ENCODE assay signal across 8 cellular contexts in genomic region chr1:42931108-42931539, GRCh38. TPM values are rescaled to one million over a fixed set of nuclear protein-coding genes. Genes with fewer than 3 reads are reported as not detected.
DNase-seq lines count a peak whose midpoint lies in the region; ATAC-seq, FAIRE-seq and TF ChIP-seq lines count a peak whose summit lies in the region.

No MANE protein-coding gene starts in this region.

- H4K20me1 ChIP-seq in DND-41 (ENCODE audit: insufficient read depth, low read length) (peaks cover 81% of the 10 kb centered on the region), SU-DHL-6 (ENCODE audit: low read depth, low read length) (no peaks in the 10 kb centered on the region), GM12878 (ENCODE audit: control insufficient read depth, insufficient read depth) (no peaks in the 10 kb centered on the region), keratinocyte (ENCODE audit: control insufficient read depth, extremely low read depth, insufficient read depth, low read length) (peaks cover 36% of the 10 kb centered on the region)

- POLR2A ChIA-PET in GM12878 (lab: Charles Lee), result no interaction called here

- H3K4me3 Mint-ChIP-seq in stimulated activated naive CD8-positive, alpha-beta T cell treated with anti-CD3 and anti-CD28 coated beads, Interleukin-15, Interleukin-2, amounts not matched to agents 100 ng/mL and 50 ng/mL, for 24 hours, result peak overlapping the region; percentile 73

- RAD21 ChIA-PET in GM12878 (lab: Charles Lee; ENCODE audit: unreplicated experiment), result interaction anchor here (1.2 to 1.7 kb wide), 3 partner anchors 10 to 143 kb away, joined by 6 to 8 read pairs (median 8); no protein-coding TSS in a partner anchor

- dilution Hi-C loops in keratinocyte (cut with MboI; ENCODE audit: extremely low pct_ligation_motif_present, low sequenced_read_pairs), result no loop called here

- FAIRE-seq in GM12878 (lab: Jason Lieb, UNC), result peak; percentile 66
- FAIRE-seq in keratinocyte (lab: Jason Lieb, UNC), result no peak

- ATAC-seq in DND-41 (ENCODE audit: insufficient read depth, low read depth) (peak; percentile 63), GM12878 (peak; percentile 61), GM21786 (IDR thresholded peaks at IDR 0.05; ENCODE audit: unreplicated experiment) (no peak), GM18505 (IDR thresholded peaks at IDR 0.05; ENCODE audit: unreplicated experiment) (no peak)

- H3K4me3 ChIP-seq in DND-41 (ENCODE audit: low read depth in 1 of 2, low read length in 2 of 2) (no peak overlapping the region), SU-DHL-6 (ENCODE audit: insufficient read depth, low read length, poor library complexity, severe bottlenecking) (no peak overlapping the region), GM12878 (0 out of 2 replicates have a peak overlapping the region, but pooled peaks have one; percentile 17), keratinocyte (ENCODE audit: control insufficient read depth in 2 of 3, extremely low read depth in 1 of 3, insufficient read depth in 2 of 3, low read depth in 1 of 3, low read length in 3 of 3) (no peak overlapping the region)

- peaks cover 87% of the 10 kb centered on the region for H3K4me1 Mint-ChIP-seq in stimulated activated naive CD8-positive, alpha-beta T cell treated with anti-CD3 and anti-CD28 coated beads, Interleukin-15, Interleukin-2, amounts not matched to agents 100 ng/mL and 50 ng/mL, for 24 hours (ENCODE audit: low read depth)

- TF ChIP-seq POLR2A in GM12878 (IDR thresholded peaks at IDR 0.05; ENCODE audit: low read depth, low read length), result no peak
- TF ChIP-seq POLR2A in GM18505 (IDR thresholded peaks at IDR 0.05; ENCODE audit: borderline replicate concordance, extremely low read depth, insufficient read depth, insufficient read length), result no peak

- H3K27ac ChIP-seq in DND-41 (ENCODE audit: low read length) (peak overlapping the region; percentile 29; the same call in 1 of the 2 replicates), SU-DHL-6 (ENCODE audit: low read depth, low read length) (peak overlapping the region; percentile 98), GM12878 (ENCODE audit: control insufficient read depth, insufficient read depth) (peak overlapping the region; percentile 95), keratinocyte (ENCODE audit: control insufficient read depth, insufficient read depth, low read length) (no peak overlapping the region)

- H3K27me3 ChIP-seq in DND-41 (ENCODE audit: insufficient read depth, low read length, poor library complexity), result no peaks in the 10 kb centered on the region
- H3K27me3 ChIP-seq in SU-DHL-6 (ENCODE audit: low read length), result no peaks in the 10 kb centered on the region
- H3K27me3 ChIP-seq in GM12878 (replicated peaks in 1 of 2; ENCODE audit: control insufficient read depth in 2 of 2, insufficient read depth in 2 of 2, low read length in 1 of 2), result no peaks in the 10 kb centered on the region
- no peaks in the 10 kb centered on the region for H3K27me3 ChIP-seq in keratinocyte (ENCODE audit: control insufficient read depth, extremely low read depth, insufficient read depth, low read length)

- H3K36me3 ChIP-seq in DND-41 (ENCODE audit: insufficient read depth, low read length) (peaks cover 99% of the 10 kb centered on the region), SU-DHL-6 (ENCODE audit: low read length) (no peaks in the 10 kb centered on the region), GM12878 (ENCODE audit: control insufficient read depth in 2 of 2, insufficient read depth in 2 of 2, low read length in 1 of 2) (peaks cover 59 to 74% of the 10 kb centered on the region in 2 experiments), keratinocyte (ENCODE audit: control insufficient read depth in 2 of 2, extremely low read depth in 1 of 2, insufficient read depth in 2 of 2, low read length in 2 of 2) (peaks cover 72 to 89% of the 10 kb centered on the region in 2 experiments)

- no peaks in the 10 kb centered on the region for H3K27me3 Mint-ChIP-seq in stimulated activated naive CD8-positive, alpha-beta T cell treated with anti-CD3 and anti-CD28 coated beads, Interleukin-15, Interleukin-2, amounts not matched to agents 100 ng/mL and 50 ng/mL, for 24 hours

- H3K79me2 ChIP-seq in DND-41 (ENCODE audit: insufficient read depth, low read length) (peaks cover 60% of the 10 kb centered on the region), SU-DHL-6 (ENCODE audit: insufficient read depth, low read length) (peaks cover 30% of the 10 kb centered on the region), GM12878 (ENCODE audit: control insufficient read depth, insufficient read depth, low read length) (peaks cover 65% of the 10 kb centered on the region), keratinocyte (ENCODE audit: control insufficient read depth, insufficient read depth, low read length) (peaks cover 58% of the 10 kb centered on the region)

- CTCF ChIA-PET in GM12878 (lab: Yijun Ruan, JAX), result interaction anchor here (1.0 to 2.4 kb wide), 6 partner anchors 8 to 142 kb away, joined by 3 to 24 read pairs (median 6); no protein-coding TSS in a partner anchor

- no peak overlapping the region for H3K4me2 ChIP-seq in DND-41 (ENCODE audit: insufficient read depth, low read length)
- peak overlapping the region; percentile 67 for H3K4me2 ChIP-seq in SU-DHL-6 (ENCODE audit: low read depth, low read length, poor library complexity, severe bottlenecking)
- H3K4me2 ChIP-seq in GM12878 (ENCODE audit: control insufficient read depth, insufficient read depth), result peak overlapping the region; percentile 91
- H3K4me2 ChIP-seq in keratinocyte (ENCODE audit: control insufficient read depth, extremely low read depth, insufficient read depth, low read depth, low read length), result no peak overlapping the region

- H3K27ac Mint-ChIP-seq in stimulated activated naive CD8-positive, alpha-beta T cell treated with anti-CD3 and anti-CD28 coated beads, Interleukin-15, Interleukin-2, amounts not matched to agents 100 ng/mL and 50 ng/mL, for 24 hours, result peak overlapping the region; percentile 95

- SMC1A ChIA-PET in GM12878 (lab: Charles Lee; ENCODE audit: uncharacterized antibody, unreplicated experiment), result interaction anchor here (0.6 to 2.3 kb wide), 5 partner anchors 13 to 140 kb away, joined by 3 to 17 read pairs (median 4); no protein-coding TSS in a partner anchor

- no peaks in the 10 kb centered on the region for H3K9me3 Mint-ChIP-seq in stimulated activated naive CD8-positive, alpha-beta T cell treated with anti-CD3 and anti-CD28 coated beads, Interleukin-15, Interleukin-2, amounts not matched to agents 100 ng/mL and 50 ng/mL, for 24 hours

- TF ChIP-seq CTCF in DND-41 (IDR thresholded peaks at IDR 0.05; ENCODE audit: borderline replicate concordance, extremely low read depth, low read length, poor library complexity, severe bottlenecking) (peak; percentile 65), SU-DHL-6 (IDR thresholded peaks at IDR 0.05; ENCODE audit: insufficient read depth, low read length, poor library complexity, severe bottlenecking) (no peak), GM12878 (IDR thresholded peaks at IDR 0.05 in 2 of 3, conservative IDR thresholded peaks at IDR 0.05 in 1 of 3; ENCODE audit: control insufficient read depth in 2 of 3, extremely low read depth in 1 of 3, insufficient read depth in 1 of 3, low read depth in 3 of 3, low read length in 3 of 3) (peak; percentile 53 to 65 (median 65)), keratinocyte (optimal IDR thresholded peaks at IDR 0.05 in 1 of 3, IDR thresholded peaks at IDR 0.05 in 1 of 3, conservative IDR thresholded peaks at IDR 0.05 in 1 of 3; ENCODE audit: extremely low read depth in 1 of 3, insufficient read depth in 2 of 3, low read length in 3 of 3) (peak in 2 of 3 experiments; percentile 60 to 61)

- no peak overlapping the region for H2AFZ ChIP-seq in DND-41 (ENCODE audit: low read depth, low read length)
- no peak overlapping the region for H2AFZ ChIP-seq in SU-DHL-6 (ENCODE audit: low read depth, low read length, severe bottlenecking)
- H2AFZ ChIP-seq in GM12878 (ENCODE audit: control insufficient read depth, low read depth, low read length), result no peak overlapping the region
- H2AFZ ChIP-seq in keratinocyte (ENCODE audit: control insufficient read depth, low read length), result no peak overlapping the region

- in situ Hi-C loops in GM12878 (cut with MboI), result no loop called here

- BruUV-seq in GM12878 (replicated peaks; lab: Mats Ljungman, UMichigan), result no TSS peak

- H3K9me3 ChIP-seq in DND-41 (ENCODE audit: insufficient read depth, low read length, severe bottlenecking) (no peaks in the 10 kb centered on the region), SU-DHL-6 (ENCODE audit: insufficient read depth, low read length) (no peaks in the 10 kb centered on the region), GM12878 (replicated peaks; ENCODE audit: control insufficient read depth, insufficient read depth, low read length) (no peaks in the 10 kb centered on the region), keratinocyte (ENCODE audit: control insufficient read depth, low read depth, low read length) (no peaks in the 10 kb centered on the region)

- TF ChIP-seq EP300 in GM12878 (IDR thresholded peaks at IDR 0.05; ENCODE audit: borderline replicate concordance in 1 of 2, control insufficient read depth in 1 of 2, low read depth in 2 of 2, low read length in 2 of 2), result peak in 1 of 2 experiments; percentile 36; a peak in 1 of 4 replicates

- TF ChIP-seq RAD21 in GM12878 (IDR thresholded peaks at IDR 0.05; ENCODE audit: insufficient read depth, low read depth, low read length), result peak; percentile 60

- H3F3A ChIP-seq in SU-DHL-6 (ENCODE audit: insufficient read depth), result peaks cover 47% of the 10 kb centered on the region

- peaks cover 53% of the 10 kb centered on the region for H3K4me1 ChIP-seq in DND-41 (ENCODE audit: insufficient read depth, low read length)
- H3K4me1 ChIP-seq in GM12878 (ENCODE audit: control insufficient read depth, insufficient read depth, low read length), result peaks cover 63% of the 10 kb centered on the region
- peaks cover 73% of the 10 kb centered on the region for H3K4me1 ChIP-seq in keratinocyte (ENCODE audit: control insufficient read depth, extremely low read depth, insufficient read depth, low read length)

- peak; percentile 74 for DNase-seq in DND-41
- DNase-seq in HT-29 (ENCODE audit: low spot score), result peak; percentile 47
- DNase-seq in GM12878 (ENCODE audit: low read depth, low spot score), result peak; percentile 69
- DNase-seq in keratinocyte (ENCODE audit: low read depth, low spot score), result no peak

- H3K9ac ChIP-seq in DND-41 (ENCODE audit: low read depth, low read length) (no peak overlapping the region), SU-DHL-6 (ENCODE audit: low read length) (peak overlapping the region; percentile 45), GM12878 (ENCODE audit: control insufficient read depth, insufficient read depth, low read length) (peak overlapping the region; percentile 67), keratinocyte (ENCODE audit: control insufficient read depth, extremely low read depth, insufficient read depth, low read length) (no peak overlapping the region)

- WGBS in GM12878 (ENCODE audit: insufficient coverage, insufficient replicate concordance, low lambda C conversion rate, missing lambda C conversion rate), result 20% methylated on average over 7 of the region's 7 CpGs

- H3K9me1 ChIP-seq in keratinocyte (ENCODE audit: control insufficient read depth, extremely low read depth, insufficient read depth, low read length), result peaks cover 18% of the 10 kb centered on the region

- intact Hi-C loops in GM12878 (cut with micrococcal nuclease; ENCODE audit: unreplicated experiment), result loop anchor here (1.0 to 5.0 kb wide), 2 partner anchors 27 to 249 kb away; partner anchors contain the start of genes SLC2A1 and YBX1

- H3K9me2 ChIP-seq in SU-DHL-6 (replicated peaks; ENCODE audit: insufficient read depth, low read length), result no peaks in the 10 kb centered on the region

- peaks cover 75% of the 10 kb centered on the region for H3K36me3 Mint-ChIP-seq in stimulated activated naive CD8-positive, alpha-beta T cell treated with anti-CD3 and anti-CD28 coated beads, Interleukin-15, Interleukin-2, amounts not matched to agents 100 ng/mL and 50 ng/mL, for 24 hours (ENCODE audit: low read depth)

RNA-seq across cellular contexts. Expression of gene SLC2A1, which starts 27.5 kb away (rescaled TPM):
- 916 and 965 TPM in 2 replicates for total RNA-seq in HT-29 (2014; rRNA removed; shearing (Covaris generic))
- total RNA-seq in GM12878 (2013; cell fraction: nucleolus; rRNA removed), result 231 and 256 TPM in 2 replicates
- total RNA-seq in GM12878 (2014; rRNA removed) (51.6 and 59.6 TPM in 2 replicates), GM12878 (2014; rRNA removed; fragmentation: Illumina TruSeq; extraction: Trizol) (21.1 and 21.9 TPM in 2 replicates), GM12878 (2021) (59.5 and 62.7 TPM in 2 replicates)
- 14.2 TPM for polyA plus RNA-seq in GM12878 (2011; ENCODE audit: low read depth)
- polyA plus RNA-seq in GM12878 (2011; rRNA removed) (24.6 and 61.0 TPM in 2 replicates), GM12878 (2014; fragmentation: Illumina TruSeq; extraction: Trizol) (19.1 and 24.0 TPM in 2 replicates), GM12878 (2014; fragmentation: Nextera tagmentation; extraction: Ambion mirVana) (1 to 10 TPM; 5.7 to 8.2 TPM), GM12878 (2014; rRNA removed) (28.7 and 29.0 TPM in 2 replicates), GM12878 (2016; fragmentation: Nextera tagmentation; extraction: Ambion mirVana) (10 to 100 TPM; 65.2 to 66.0 TPM), keratinocyte (580 to 1,115 TPM (median 689 TPM) in 3 replicates)
- 65.0 and 66.9 TPM in 2 replicates for polyA plus RNA-seq in GM12878 (2011; cell fraction: cytosol; rRNA removed)
- polyA plus RNA-seq in GM12878 (2011; cell fraction: nucleus; rRNA removed), result 133 and 156 TPM in 2 replicates
- 31.0 and 72.3 TPM in 2 replicates for polyA plus RNA-seq in GM12878 (2012)
- polyA minus RNA-seq in GM12878 (2011; rRNA and poly(A)+ RNA removed), result 75.2 and 106 TPM in 2 replicates
- 35.3 and 45.0 TPM in 2 replicates for polyA minus RNA-seq in GM12878 (2011; cell fraction: cytosol; rRNA and poly(A)+ RNA removed)
- 71.8 and 100 TPM in 2 replicates for polyA minus RNA-seq in GM12878 (2011; cell fraction: nucleus; rRNA and poly(A)+ RNA removed)
- polyA plus RNA-seq in keratinocyte (2011; ENCODE audit: low read depth), result 202 TPM
- 275 and 321 TPM in 2 replicates for polyA plus RNA-seq in keratinocyte (2011; cell fraction: cytosol; rRNA removed)
- 1,814 and 2,318 TPM in 2 replicates for polyA plus RNA-seq in keratinocyte (2011; cell fraction: nucleus; rRNA removed)
- polyA plus RNA-seq in keratinocyte (2012; ENCODE audit: low replicate concordance), result 844 and 1,046 TPM in 2 replicates
- 817 to 1,377 TPM (median 1,072 TPM) in 3 replicates for polyA minus RNA-seq in keratinocyte
- 724 TPM for polyA minus RNA-seq in keratinocyte (2011; cell fraction: cytosol; rRNA and poly(A)+ RNA removed)
- 1,644 and 2,001 TPM in 2 replicates for polyA minus RNA-seq in keratinocyte (2011; cell fraction: nucleus; rRNA and poly(A)+ RNA removed)

Comparison
In these comparisons a context has a peak if more than half of its experiments do, and no peak if none do; other contexts are left out.
1. ATAC-seq: peak in DND-41 (single experiment) and GM12878 (single experiment); none in GM21786 (single experiment) and GM18505 (single experiment).
2. H3K4me2 ChIP-seq: peak in SU-DHL-6 (single experiment) and GM12878 (single experiment); none in DND-41 (single experiment) and keratinocyte (single experiment).
3. H3K9ac ChIP-seq: peak in SU-DHL-6 (single experiment) and GM12878 (single experiment); none in DND-41 (single experiment) and keratinocyte (single experiment).